ENCODE assay signal across 1 cellular context in the genomic region with DNA sequence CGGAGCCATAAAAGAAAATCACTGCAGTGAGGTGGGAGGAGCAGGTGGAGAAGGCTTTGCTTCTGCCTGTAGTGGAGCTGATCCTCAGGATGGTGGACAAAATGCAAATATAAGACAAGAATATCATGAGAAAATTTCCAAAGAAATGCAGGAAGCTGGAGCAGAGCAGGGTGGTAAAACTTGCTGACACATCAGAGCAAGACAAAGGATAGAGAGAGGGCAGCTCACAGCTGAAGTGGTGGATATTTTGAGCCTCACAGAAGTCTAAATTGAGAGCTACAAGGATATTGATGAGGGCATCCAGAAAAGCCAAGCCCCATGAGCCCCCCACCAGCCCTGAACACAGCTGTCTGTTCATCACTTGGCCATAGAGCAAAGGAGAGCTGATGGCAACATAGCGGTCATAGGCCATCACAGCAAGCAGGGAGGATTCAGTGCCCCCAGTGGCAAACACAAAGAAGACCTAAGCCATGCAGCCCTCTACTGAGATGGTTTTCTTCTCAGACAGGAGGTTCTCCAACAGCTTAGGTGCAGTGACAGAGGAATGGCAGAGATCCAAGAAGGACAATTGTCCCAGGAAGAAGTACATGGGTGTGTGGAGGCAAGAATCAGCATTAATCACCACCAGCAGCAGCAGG.
TF ChIP-seq lines count a peak whose summit lies in the region.

No MANE protein-coding gene starts in this region.

TF ChIP-seq in SK-N-SH, 30 proteins besides CTCF, POLR2A, EP300 and RAD21:
- TF ChIP-seq POLR2AphosphoS5 (IDR thresholded peaks at IDR 0.05; ENCODE audit: low read depth, low read length) (no peak), MXI1 (IDR thresholded peaks at IDR 0.05; ENCODE audit: low read depth, low read length) (no peak), EZH2phosphoT487 (IDR thresholded peaks at IDR 0.05; ENCODE audit: borderline replicate concordance, low read depth) (no peak), ELF1 (IDR thresholded peaks at IDR 0.05) (no peak), FOSL2 (IDR thresholded peaks at IDR 0.05; ENCODE audit: borderline replicate concordance, low read depth) (no peak), RCOR1 (IDR thresholded peaks at IDR 0.05; ENCODE audit: low read length) (no peak), FOXM1 (IDR thresholded peaks at IDR 0.05; ENCODE audit: low read depth) (no peak), JUND (IDR thresholded peaks at IDR 0.05) (no peak), FOXJ3 (CRISPR knock-in tag; IDR thresholded peaks at IDR 0.05) (no peak), SMC3 (IDR thresholded peaks at IDR 0.05; ENCODE audit: low read depth, low read length) (no peak), CHD2 (IDR thresholded peaks at IDR 0.05; ENCODE audit: low read length, partially characterized antibody) (no peak), NFIC (IDR thresholded peaks at IDR 0.05; ENCODE audit: borderline replicate concordance) (no peak)
- TF ChIP-seq, protein P1, sequence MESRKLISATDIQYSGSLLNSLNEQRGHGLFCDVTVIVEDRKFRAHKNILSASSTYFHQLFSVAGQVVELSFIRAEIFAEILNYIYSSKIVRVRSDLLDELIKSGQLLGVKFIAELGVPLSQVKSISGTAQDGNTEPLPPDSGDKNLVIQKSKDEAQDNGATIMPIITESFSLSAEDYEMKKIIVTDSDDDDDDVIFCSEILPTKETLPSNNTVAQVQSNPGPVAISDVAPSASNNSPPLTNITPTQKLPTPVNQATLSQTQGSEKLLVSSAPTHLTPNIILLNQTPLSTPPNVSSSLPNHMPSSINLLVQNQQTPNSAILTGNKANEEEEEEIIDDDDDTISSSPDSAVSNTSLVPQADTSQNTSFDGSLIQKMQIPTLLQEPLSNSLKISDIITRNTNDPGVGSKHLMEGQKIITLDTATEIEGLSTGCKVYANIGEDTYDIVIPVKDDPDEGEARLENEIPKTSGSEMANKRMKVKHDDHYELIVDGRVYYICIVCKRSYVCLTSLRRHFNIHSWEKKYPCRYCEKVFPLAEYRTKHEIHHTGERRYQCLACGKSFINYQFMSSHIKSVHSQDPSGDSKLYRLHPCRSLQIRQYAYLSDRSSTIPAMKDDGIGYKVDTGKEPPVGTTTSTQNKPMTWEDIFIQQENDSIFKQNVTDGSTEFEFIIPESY (IDR thresholded peaks at IDR 0.05; ENCODE audit: borderline replicate concordance, low read depth) = no peak
- TF ChIP-seq, protein P2, sequence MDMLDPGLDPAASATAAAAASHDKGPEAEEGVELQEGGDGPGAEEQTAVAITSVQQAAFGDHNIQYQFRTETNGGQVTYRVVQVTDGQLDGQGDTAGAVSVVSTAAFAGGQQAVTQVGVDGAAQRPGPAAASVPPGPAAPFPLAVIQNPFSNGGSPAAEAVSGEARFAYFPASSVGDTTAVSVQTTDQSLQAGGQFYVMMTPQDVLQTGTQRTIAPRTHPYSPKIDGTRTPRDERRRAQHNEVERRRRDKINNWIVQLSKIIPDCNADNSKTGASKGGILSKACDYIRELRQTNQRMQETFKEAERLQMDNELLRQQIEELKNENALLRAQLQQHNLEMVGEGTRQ (IDR thresholded peaks at IDR 0.05; ENCODE audit: borderline replicate concordance, low read depth, low read length) = no peak
